8 cellular contexts compared by ENCODE assay signal in the genomic region with DNA sequence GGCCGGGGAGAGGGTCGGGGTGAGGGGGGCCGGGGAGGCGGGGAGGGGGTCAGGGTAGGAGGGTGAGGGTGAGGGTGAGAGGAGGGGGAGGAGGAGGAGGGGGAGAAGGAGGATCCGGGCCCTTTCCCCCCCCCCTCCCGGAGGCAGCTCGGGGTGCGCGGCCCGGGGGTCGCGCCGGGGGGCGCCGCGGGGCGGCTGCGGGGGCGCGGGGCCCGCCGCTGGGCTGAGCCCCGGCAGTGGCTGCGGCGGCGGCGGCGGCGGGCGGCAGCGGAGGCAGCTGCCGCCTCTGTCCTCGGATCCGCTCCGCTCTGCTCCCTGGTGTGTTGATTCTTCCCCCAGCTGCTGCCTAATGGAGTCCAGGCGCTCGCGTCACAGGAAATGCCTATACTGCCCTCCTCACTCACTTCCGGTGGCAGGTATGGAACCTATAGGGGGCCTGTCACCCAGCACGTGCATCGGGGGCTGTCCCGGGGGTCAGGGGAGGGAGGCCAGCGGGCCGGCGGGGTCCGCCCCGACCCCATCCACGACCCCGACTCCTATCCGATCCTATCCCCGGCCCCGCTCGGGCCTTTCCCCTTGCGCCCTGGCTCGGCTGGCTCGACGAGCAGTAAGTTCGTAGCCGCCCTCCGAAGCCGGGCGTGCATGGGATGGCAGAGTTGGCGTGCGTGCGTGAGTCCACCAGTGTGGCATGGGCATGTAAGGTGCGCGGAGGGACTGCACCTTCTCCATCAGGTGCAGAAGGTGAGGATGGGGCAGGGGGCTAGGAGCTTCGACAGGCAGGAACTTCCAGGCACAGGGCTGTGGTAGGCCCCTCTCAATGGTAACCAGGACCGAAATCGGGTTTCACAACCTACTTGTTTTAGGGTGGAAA. TPM values are rescaled to one million over a fixed set of nuclear protein-coding genes. Genes with fewer than 3 reads are reported as not detected.
DNase-seq lines count a peak whose midpoint lies in the region; ATAC-seq and TF ChIP-seq lines count a peak whose summit lies in the region.

A gene (minus strand): TSS at position 351 of the 871 bp plus-strand sequence.

- H3K27ac ChIP-seq in cardiac muscle cell (peak within 1 kb of the TSS; percentile 91), parathyroid adenoma (peak within 1 kb of the TSS; percentile 90), tibial nerve (peak within 1 kb of the TSS; percentile 96 to 99 (median 99))

- H3K4me2 ChIP-seq in parathyroid adenoma (ENCODE audit: low read length): peak within 1 kb of the TSS; percentile 96

- POLR2A ChIA-PET in activated naive CD8-positive, alpha-beta T cell treated with anti-CD3 and anti-CD28 coated beads, Interleukin-2, amount 10 ng/mL, durations not matched to agents 7 days and 5 days (lab: Charles Lee): interaction anchor here (1.0 to 3.9 kb wide), 11 partner anchors 9 to 320 kb away, joined by 3 to 17 read pairs (median 4); a partner anchor contains a TSS

- DNase-seq in NCI-H1092 (lab: John Stamatoyannopoulos, UW) (peak; percentile 70), SW 1271 (lab: John Stamatoyannopoulos, UW) (peak; percentile 39 to 74), cardiac muscle cell (ENCODE audit: low read depth in 1 of 2, low spot score in 1 of 2) (peak; percentile 82 to 93), tibial nerve (ENCODE audit: low spot score in 2 of 2) (peak; percentile 57 to 77)
- peak; percentile 84 for DNase-seq in activated naive CD8-positive, alpha-beta T cell treated with anti-CD3 and anti-CD28 coated beads, Interleukin-2, amount 10 ng/mL, durations not matched to agents 7 days and 5 days

- no peaks in the 10 kb centered on the region for H3K9me3 ChIP-seq in cardiac muscle cell (ENCODE audit: low read depth)
- no peaks in the 10 kb centered on the region for H3K9me3 ChIP-seq in parathyroid adenoma (ENCODE audit: control insufficient read depth, low read length)
- H3K9me3 ChIP-seq in tibial nerve: no peaks in the 10 kb centered on the region

- WGBS in tibial nerve, 2 donors: 0% methylated on average over 27 to 50 of the region's 70 CpGs

- peaks cover 26% of the 10 kb centered on the region for H3K4me1 ChIP-seq in cardiac muscle cell (ENCODE audit: low read depth)
- H3K4me1 ChIP-seq in parathyroid adenoma: no peaks in the 10 kb centered on the region
- peaks cover 0 to 50% (median 37%) of the 10 kb centered on the region in 4 donors for H3K4me1 ChIP-seq in tibial nerve

- TF ChIP-seq POLR2A in tibial nerve (IDR thresholded peaks at IDR 0.05): peak; percentile 67

- peaks cover 14% of the 10 kb centered on the region for H3K36me3 Mint-ChIP-seq in activated naive CD8-positive, alpha-beta T cell treated with anti-CD3 and anti-CD28 coated beads, Interleukin-2, amount 10 ng/mL, durations not matched to agents 7 days and 5 days

- peaks cover 16% of the 10 kb centered on the region for H3K36me3 ChIP-seq in cardiac muscle cell
- no peaks in the 10 kb centered on the region for H3K36me3 ChIP-seq in parathyroid adenoma (ENCODE audit: control insufficient read depth, insufficient read depth, low read length)
- peaks cover 0 to 5% (median 4%) of the 10 kb centered on the region in 3 donors for H3K36me3 ChIP-seq in tibial nerve

- TF ChIP-seq CTCF in GM12873 (IDR thresholded peaks at IDR 0.05; ENCODE audit: insufficient read depth, low read depth, low read length, missing control alignments): peak; percentile 26
- no peak for TF ChIP-seq CTCF in cardiac muscle cell (IDR thresholded peaks at IDR 0.05; ENCODE audit: low read depth, low read length)
- no peak for TF ChIP-seq CTCF in parathyroid adenoma (IDR thresholded peaks at IDR 0.05)
- TF ChIP-seq CTCF in tibial nerve (IDR thresholded peaks at IDR 0.05): peak in 1 of 5 experiments; percentile 39

- peak within 1 kb of the TSS; percentile 50 for H3K9ac ChIP-seq in parathyroid adenoma

- H3K79me2 ChIP-seq in parathyroid adenoma: peaks cover 9% of the 10 kb centered on the region

- H3K4me3 ChIP-seq in cardiac muscle cell: peak within 1 kb of the TSS; percentile 63
- peak within 1 kb of the TSS; percentile 84 for H3K4me3 ChIP-seq in parathyroid adenoma (ENCODE audit: low read depth, low read length)
- H3K4me3 ChIP-seq in tibial nerve: peak within 1 kb of the TSS; percentile 78 to 97 (median 94)

- H3K27me3 Mint-ChIP-seq in activated naive CD8-positive, alpha-beta T cell treated with anti-CD3 and anti-CD28 coated beads, Interleukin-2, amount 10 ng/mL, durations not matched to agents 7 days and 5 days: no peaks in the 10 kb centered on the region

- peak within 1 kb of the TSS; percentile 97 for H3K27ac Mint-ChIP-seq in activated naive CD8-positive, alpha-beta T cell treated with anti-CD3 and anti-CD28 coated beads, Interleukin-2, amount 10 ng/mL, durations not matched to agents 7 days and 5 days

- peak within 1 kb of the TSS; percentile 94 for H3K4me3 Mint-ChIP-seq in activated naive CD8-positive, alpha-beta T cell treated with anti-CD3 and anti-CD28 coated beads, Interleukin-2, amount 10 ng/mL, durations not matched to agents 7 days and 5 days

- peak in 1 of 2 donors; percentile 85 for TF ChIP-seq EP300 in tibial nerve (IDR thresholded peaks at IDR 0.05)

- H2AFZ ChIP-seq in parathyroid adenoma: peak within 1 kb of the TSS; percentile 91

- no peaks in the 10 kb centered on the region for H3K9me3 Mint-ChIP-seq in activated naive CD8-positive, alpha-beta T cell treated with anti-CD3 and anti-CD28 coated beads, Interleukin-2, amount 10 ng/mL, durations not matched to agents 7 days and 5 days

- peaks cover 45% of the 10 kb centered on the region for H3K4me1 Mint-ChIP-seq in activated naive CD8-positive, alpha-beta T cell treated with anti-CD3 and anti-CD28 coated beads, Interleukin-2, amount 10 ng/mL, durations not matched to agents 7 days and 5 days

- peak; percentile 90 for ATAC-seq in HG02610 (IDR thresholded peaks at IDR 0.05; ENCODE audit: unreplicated experiment)
- peak; percentile 88 for ATAC-seq in activated naive CD8-positive, alpha-beta T cell treated with anti-CD3 and anti-CD28 coated beads, Interleukin-2, amount 10 ng/mL, durations not matched to agents 7 days and 5 days (ENCODE audit: low read depth)

- no peaks in the 10 kb centered on the region for H3K27me3 ChIP-seq in cardiac muscle cell
- H3K27me3 ChIP-seq in parathyroid adenoma (ENCODE audit: control insufficient read depth, insufficient read depth, low read length): no peaks in the 10 kb centered on the region
- no peaks in the 10 kb centered on the region for H3K27me3 ChIP-seq in tibial nerve

RNA-seq across cellular contexts. Expression of the gene that starts here (rescaled TPM):
- total RNA-seq in activated naive CD8-positive, alpha-beta T cell treated with anti-CD3 and anti-CD28 coated beads, Interleukin-2, amount 10 ng/mL, durations not matched to agents 7 days and 5 days: 10 to 100 TPM; 90.2 to 92.0 TPM
- total RNA-seq in cardiac muscle cell (42.0 and 62.2 TPM in 2 replicates), tibial nerve (10 to 100 TPM; 61.5 to 78.7 (median 71.9) TPM)
- polyA plus RNA-seq in cardiac muscle cell: 14.9 and 15.3 TPM in 2 replicates

Comparison
In these comparisons a context has a peak if more than half of its experiments do, and no peak if none do; other contexts are left out.
1. Peak in every context shown above with its lines: DNase-seq, ATAC-seq, H3K4me3 ChIP-seq and H3K27ac ChIP-seq.